Comparison of ENCODE assay signal across 8 cellular contexts in the genomic region with DNA sequence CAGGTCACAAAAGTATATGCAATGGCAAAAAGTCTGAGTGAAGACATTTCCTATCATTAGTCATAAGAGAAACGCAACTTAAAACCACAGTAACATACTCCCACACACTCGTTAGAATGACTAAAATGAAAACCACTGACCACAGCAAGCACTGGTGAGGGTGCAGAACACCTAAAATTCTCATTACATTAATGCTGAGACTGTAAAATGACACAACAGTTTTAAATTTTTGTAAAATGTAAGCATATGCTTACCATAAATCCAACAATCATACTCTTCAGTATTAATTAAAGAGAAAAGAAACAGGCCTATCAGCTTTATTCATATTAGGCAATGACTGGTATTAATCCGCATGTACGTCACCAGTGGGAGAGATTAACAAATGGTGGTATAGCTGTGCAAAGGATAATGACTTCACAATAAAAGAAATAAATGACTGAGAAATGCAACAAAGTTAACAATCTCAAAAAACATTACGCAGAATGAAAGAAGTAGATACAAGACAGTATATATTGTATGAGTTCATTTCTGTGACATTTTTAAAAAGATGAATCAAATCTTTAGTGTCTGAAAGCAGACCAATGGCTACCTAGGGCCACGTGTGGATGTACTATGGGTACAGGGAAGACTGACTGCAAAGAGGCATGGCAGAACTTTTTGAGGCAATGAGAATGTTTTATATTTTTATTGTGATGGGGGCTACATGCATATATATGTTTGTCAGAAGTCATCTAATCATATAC.
A peak's percentile ranks its signal among the peaks of the same experiment; 100 is the strongest.
DNase-seq lines count a peak whose midpoint lies in the region; ATAC-seq and TF ChIP-seq lines count a peak whose summit lies in the region.

No MANE protein-coding gene starts in this region.

- H3K4me1 ChIP-seq in fibroblast of lung (ENCODE audit: control insufficient read depth, extremely low read depth, insufficient read depth, low read length) (peaks cover 4% of the 10 kb centered on the region), testis (no peaks in the 10 kb centered on the region)

- no peaks in the 10 kb centered on the region for H4K20me1 ChIP-seq in fibroblast of lung (ENCODE audit: control insufficient read depth, extremely low read depth, insufficient read depth, low read length)

- no peak overlapping the region for H3K4me3 ChIP-seq in AG04449 (ENCODE audit: low read depth, low read length)
- H3K4me3 ChIP-seq in fibroblast of lung (replicated peaks in 1 of 4; ENCODE audit: control extremely low read depth in 1 of 4, insufficient read depth in 1 of 4, low read depth in 3 of 4, low read length in 4 of 4), result no peak overlapping the region
- no peak overlapping the region for H3K4me3 ChIP-seq in testis

- no peaks in the 10 kb centered on the region for H3K79me2 ChIP-seq in fibroblast of lung (ENCODE audit: control insufficient read depth, insufficient read depth, low read length)

- TF ChIP-seq CTCF in AG04449 (IDR thresholded peaks at IDR 0.05; ENCODE audit: insufficient read depth, low read length, missing control alignments), result no peak
- TF ChIP-seq CTCF in RWPE1 (conservative IDR thresholded peaks at IDR 0.05; ENCODE audit: low read depth), result no peak
- TF ChIP-seq CTCF in fibroblast of lung (conservative IDR thresholded peaks at IDR 0.05 in 1 of 2, IDR thresholded peaks at IDR 0.05 in 1 of 2; ENCODE audit: low read depth in 1 of 2, low read length in 2 of 2), result no peak
- TF ChIP-seq CTCF in testis (IDR thresholded peaks at IDR 0.05), result no peak

- H3K27me3 ChIP-seq in fibroblast of lung (ENCODE audit: control insufficient read depth, insufficient read depth, low read length) (no peaks in the 10 kb centered on the region), testis (no peaks in the 10 kb centered on the region)

- DNase-seq in AG04449 (ENCODE audit: low read depth, low spot score), result peak; percentile 92
- DNase-seq in RWPE1 (ENCODE audit: low spot score), result peak; percentile 45
- DNase-seq in fibroblast of lung (ENCODE audit: low read depth in 2 of 2), result peak; percentile 85 to 99
- DNase-seq in OCI-M2 (lab: John Stamatoyannopoulos, UW; ENCODE audit: unreplicated experiment), result no peak
- DNase-seq in testis, result no peak
- DNase-seq in NK-92 (lab: John Stamatoyannopoulos, UW; ENCODE audit: unreplicated experiment), result no peak

- ATAC-seq in GM18867 (IDR thresholded peaks at IDR 0.05; ENCODE audit: unreplicated experiment) (peak; percentile 98), HG03025 (IDR thresholded peaks at IDR 0.05; ENCODE audit: low FRiP score, unreplicated experiment) (peak; percentile 95)

- intact Hi-C loops in testis (cut with DNase I; ENCODE audit: low total_unique reads), result no loop called here

- H3K9me3 ChIP-seq in fibroblast of lung (ENCODE audit: control insufficient read depth, insufficient read depth, low read depth, low read length) (no peaks in the 10 kb centered on the region), testis (no peaks in the 10 kb centered on the region)

- CTCF ChIA-PET in AG04449 (lab: Yijun Ruan, JAX) (no interaction called here), RWPE1 (lab: Yijun Ruan, JAX) (interaction anchor here (0.9 kb wide), 1 partner anchor 11 kb away, joined by 5 read pairs; no protein-coding TSS in a partner anchor)

- H2AFZ ChIP-seq in fibroblast of lung (ENCODE audit: low read length), result no peak overlapping the region

- H3K36me3 ChIP-seq in fibroblast of lung (ENCODE audit: control insufficient read depth, insufficient read depth, low read length) (no peaks in the 10 kb centered on the region), testis (ENCODE audit: low read depth, missing control alignments) (no peaks in the 10 kb centered on the region)

- H3K9ac ChIP-seq in fibroblast of lung (ENCODE audit: insufficient read depth, low read length), result no peak overlapping the region

- no peak overlapping the region for H3K27ac ChIP-seq in RWPE1
- H3K27ac ChIP-seq in fibroblast of lung (ENCODE audit: insufficient read depth, low read length), result peak overlapping the region; percentile 26
- H3K27ac ChIP-seq in testis, result no peak overlapping the region

- no peak for TF ChIP-seq POLR2A in testis (IDR thresholded peaks at IDR 0.05)

- POLR2A ChIA-PET in AG04449 (lab: Yijun Ruan, JAX) (no interaction called here), RWPE1 (lab: Yijun Ruan, JAX; ENCODE audit: low non-redundant PET) (no interaction called here)

- WGBS in testis, 2 donors, result 75 to 77% methylated on average over 6 of the region's 6 CpGs

- no peak overlapping the region for H3K4me2 ChIP-seq in fibroblast of lung (ENCODE audit: extremely low read depth, insufficient read depth, low read length)

Comparison
In these comparisons a context has a peak if more than half of its experiments do, and no peak if none do; other contexts are left out.
1. DNase-seq: peak in AG04449 (single experiment), RWPE1 (single experiment) and fibroblast of lung (2 of 2); none in OCI-M2 (single experiment), testis (single experiment) and NK-92 (single experiment).